Comparison of ENCODE assay signal across 20 cellular contexts in the genomic region with DNA sequence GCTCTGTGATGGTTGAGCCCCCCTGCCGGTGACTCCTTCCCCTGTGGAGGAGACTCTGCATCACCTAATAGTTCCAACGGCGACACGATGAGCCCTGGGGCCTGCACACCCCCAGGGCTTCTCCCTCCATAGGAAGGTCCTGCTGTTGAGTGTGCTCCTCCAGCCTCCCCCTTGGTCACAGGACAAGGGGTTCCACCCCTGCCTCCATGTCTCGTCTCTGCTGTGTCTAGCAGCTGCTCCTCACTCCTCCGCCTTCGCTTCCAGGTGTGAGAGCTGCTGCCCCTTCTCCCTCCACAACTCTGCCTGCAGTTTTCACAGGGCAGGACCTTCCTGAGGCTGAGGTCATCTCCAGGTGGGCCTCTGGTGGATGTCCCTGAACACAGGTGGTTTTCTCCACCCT.
A peak's percentile ranks its signal among the peaks of the same experiment; 100 is the strongest.
DNase-seq lines count a peak whose midpoint lies in the region; ATAC-seq and TF ChIP-seq lines count a peak whose summit lies in the region.
"Had no signal": no experiment of that assay in that cellular context is flagged by ENCODE, and none has a peak within 500 bp of the region (broad histone marks: within the 10 kb centered on the region; RNA-seq: fewer than 3 reads in every experiment).

No MANE protein-coding gene starts in this region.

- ATAC-seq in left lobe of liver (no peak), HG02610 (IDR thresholded peaks at IDR 0.05; ENCODE audit: unreplicated experiment) (no peak)

- no peak overlapping the region for H3K4me3 ChIP-seq in coronary artery
- H3K4me3 ChIP-seq: BLaER1 had no signal

- DNase-seq in H9 (peak; percentile 12), coronary artery (ENCODE audit: low spot score) (peak; percentile 56), left lobe of liver (ENCODE audit: low spot score) (peak; percentile 27), amniotic stem cell (lab: John Stamatoyannopoulos, UW) (no peak), DMS53 (lab: John Stamatoyannopoulos, UW) (no peak)
- DNase-seq: 8988T; ACHN; BE2C; C1 segment of cervical spinal cord; CD4-positive, alpha-beta memory T cell; CD4-positive, CD25-positive, alpha-beta regulatory T cell; CD8-positive, alpha-beta memory T cell; COR-L47; DMS 273 treated with DMSO at 0.1 percent for 48 hours; DMS153; DMS79 treated with DMSO at 0.1 percent for 48 hours; GF-D8 had no signal

- H3K79me1 ChIP-seq in H9 (ENCODE audit: insufficient read depth, low read depth, low read length, poor library complexity, severe bottlenecking), result no peaks in the 10 kb centered on the region

- H3K27ac ChIP-seq in H9 (ENCODE audit: insufficient read length, low read depth, low read length), result no peak overlapping the region
- no peak overlapping the region for H3K27ac ChIP-seq in coronary artery
- H3K27ac ChIP-seq: BLaER1 had no signal

- H4K20me1 ChIP-seq in H9 (ENCODE audit: control insufficient read depth, insufficient read depth, insufficient read length), result no peaks in the 10 kb centered on the region
- H4K20me1 ChIP-seq: BLaER1 had no signal

- H2BK20ac ChIP-seq in H9 (ENCODE audit: low read depth, low read length, poor library complexity, severe bottlenecking), result no peak overlapping the region

- H2AK5ac ChIP-seq in H9 (ENCODE audit: insufficient read length, low read length), result no peak overlapping the region

- H3K14ac ChIP-seq in H9 (ENCODE audit: insufficient read depth, low read length), result no peak overlapping the region

- no peak overlapping the region for H4K8ac ChIP-seq in H9 (replicated peaks; ENCODE audit: insufficient read length, low read depth, low read length)

- H3K56ac ChIP-seq in H9 (ENCODE audit: insufficient read length, low read depth, low read length), result no peak overlapping the region

- TF ChIP-seq CTCF in H9 (conservative IDR thresholded peaks at IDR 0.05) (no peak), coronary artery (IDR thresholded peaks at IDR 0.05) (no peak)

- no peak overlapping the region for H2BK12ac ChIP-seq in H9 (ENCODE audit: insufficient read length, low read depth, low read length)

- no peaks in the 10 kb centered on the region for H3K23me2 ChIP-seq in H9 (ENCODE audit: insufficient read length, low read depth, low read length, poor library complexity, severe bottlenecking)

- H4K91ac ChIP-seq in H9 (ENCODE audit: insufficient read length, low read depth, low read length), result no peak overlapping the region

- no peak overlapping the region for H3K4me3 Mint-ChIP-seq in H9
- H3K4me3 Mint-ChIP-seq: CD4-positive, alpha-beta memory T cell; CD4-positive, CD25-positive, alpha-beta regulatory T cell; CD8-positive, alpha-beta memory T cell had no signal

- no peak overlapping the region for H4K5ac ChIP-seq in H9 (ENCODE audit: insufficient read length, low read depth, low read length)

- no peaks in the 10 kb centered on the region; the same call in 1 of the 2 replicates for H3K4me1 ChIP-seq in H9 (ENCODE audit: insufficient read depth, low read length)
- H3K4me1 ChIP-seq: BE2C, BLaER1 had no signal

- no peaks in the 10 kb centered on the region for H3K27me3 ChIP-seq in H9 (ENCODE audit: insufficient read depth, low read length)
- H3K27me3 ChIP-seq: BE2C, BLaER1 had no signal

- H3K27ac Mint-ChIP-seq in H9, result no peak overlapping the region; a peak in 1 of 7 replicates
- H3K27ac Mint-ChIP-seq: CD14-positive monocyte; CD4-positive, alpha-beta memory T cell had no signal

- H2AFZ ChIP-seq in H9 (ENCODE audit: low read length), result no peak overlapping the region

- no peak overlapping the region for H3T11ph ChIP-seq in H9 (ENCODE audit: low read length)

- H3K4me1 Mint-ChIP-seq in H9, result peaks cover 3 to 6% of the 10 kb centered on the region in 2 experiments; a peak in 2 of 4 replicates
- H3K4me1 Mint-ChIP-seq: CD14-positive monocyte; CD4-positive, alpha-beta memory T cell; CD4-positive, CD25-positive, alpha-beta regulatory T cell had no signal

- peaks cover 0 to 2% (median 0%) of the 10 kb centered on the region in 3 experiments; a peak in 1 of 7 replicates for H3K36me3 Mint-ChIP-seq in H9 (ENCODE audit: insufficient read depth in 1 of 3, low read depth in 3 of 3)
- H3K36me3 Mint-ChIP-seq: CD14-positive monocyte; CD4-positive, alpha-beta memory T cell; CD4-positive, CD25-positive, alpha-beta regulatory T cell; CD8-positive, alpha-beta memory T cell had no signal

- H3K9me3 Mint-ChIP-seq in H9, result no peaks in the 10 kb centered on the region; a peak in 1 of 5 replicates
- H3K9me3 Mint-ChIP-seq: CD8-positive, alpha-beta memory T cell had no signal

- H3K4ac ChIP-seq in H9 (ENCODE audit: low read depth, low read length), result no peak overlapping the region

- no peak overlapping the region for H3K4me2 ChIP-seq in H9 (ENCODE audit: insufficient read depth, insufficient read length, low read length)
- H3K4me2 ChIP-seq: BLaER1 had no signal

- no peak overlapping the region for H2BK5ac ChIP-seq in H9 (ENCODE audit: insufficient read length, low read length)

- no peaks in the 10 kb centered on the region for H3K9me3 ChIP-seq in H9 (ENCODE audit: control insufficient read depth, low read depth, low read length)
- H3K9me3 ChIP-seq: BLaER1 had no signal

- no peak overlapping the region for H3K23ac ChIP-seq in H9 (ENCODE audit: insufficient read length, low read depth, low read length)

- H3K79me2 ChIP-seq in H9 (ENCODE audit: insufficient read depth, low read length), result no peaks in the 10 kb centered on the region

- H3K9ac ChIP-seq in H9 (ENCODE audit: extremely low read depth, insufficient read length, low read length), result no peak overlapping the region
- H3K9ac ChIP-seq: BLaER1 had no signal

- no peak overlapping the region for H2BK15ac ChIP-seq in H9 (ENCODE audit: low read depth, low read length)

- no CpG with 5 or more reads among the region's 7 CpGs for WGBS in H9 (ENCODE audit: extremely low coverage, insufficient read length, low lambda C conversion rate)

- H3K27me3 Mint-ChIP-seq in H9 (ENCODE audit: low read depth), result peaks cover 17% of the 10 kb centered on the region

- no peak overlapping the region for H2BK120ac ChIP-seq in H9 (ENCODE audit: low read depth, low read length, poor library complexity, severe bottlenecking)

- H3K18ac ChIP-seq in H9 (ENCODE audit: insufficient read length, low read depth, low read length), result no peak overlapping the region

Comparison
In these comparisons a context has a peak if more than half of its experiments do, and no peak if none do; other contexts are left out.
1. DNase-seq: peak in H9 (single experiment), coronary artery (single experiment) and left lobe of liver (single experiment); none in amniotic stem cell (single experiment) and DMS53 (single experiment).